In genomic region chr3:195577645-195578177, GRCh38 we compare ENCODE assay signal across 2 cellular contexts.
TF ChIP-seq lines count a peak whose summit lies in the region.

No MANE protein-coding gene starts in this region.

TF ChIP-seq in SK-N-SH, 30 proteins besides CTCF, POLR2A, EP300 and RAD21 (continued from another document):
- TF ChIP-seq ELF1 (IDR thresholded peaks at IDR 0.05), result no peak
- no peak for TF ChIP-seq GATA2 (CRISPR knock-in tag; IDR thresholded peaks at IDR 0.05)
- no peak for TF ChIP-seq NFIC (IDR thresholded peaks at IDR 0.05; ENCODE audit: borderline replicate concordance)
- no peak for TF ChIP-seq NRF1 (IDR thresholded peaks at IDR 0.05; ENCODE audit: low read depth, low read length)
- TF ChIP-seq, protein P1, sequence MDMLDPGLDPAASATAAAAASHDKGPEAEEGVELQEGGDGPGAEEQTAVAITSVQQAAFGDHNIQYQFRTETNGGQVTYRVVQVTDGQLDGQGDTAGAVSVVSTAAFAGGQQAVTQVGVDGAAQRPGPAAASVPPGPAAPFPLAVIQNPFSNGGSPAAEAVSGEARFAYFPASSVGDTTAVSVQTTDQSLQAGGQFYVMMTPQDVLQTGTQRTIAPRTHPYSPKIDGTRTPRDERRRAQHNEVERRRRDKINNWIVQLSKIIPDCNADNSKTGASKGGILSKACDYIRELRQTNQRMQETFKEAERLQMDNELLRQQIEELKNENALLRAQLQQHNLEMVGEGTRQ (IDR thresholded peaks at IDR 0.05; ENCODE audit: borderline replicate concordance, low read depth, low read length), result no peak
- TF ChIP-seq USF1 (IDR thresholded peaks at IDR 0.05; ENCODE audit: borderline replicate concordance, low read depth), result no peak
- TF ChIP-seq IRF3 (IDR thresholded peaks at IDR 0.05; ENCODE audit: low read depth, low read length), result no peak
- TF ChIP-seq, protein P2, sequence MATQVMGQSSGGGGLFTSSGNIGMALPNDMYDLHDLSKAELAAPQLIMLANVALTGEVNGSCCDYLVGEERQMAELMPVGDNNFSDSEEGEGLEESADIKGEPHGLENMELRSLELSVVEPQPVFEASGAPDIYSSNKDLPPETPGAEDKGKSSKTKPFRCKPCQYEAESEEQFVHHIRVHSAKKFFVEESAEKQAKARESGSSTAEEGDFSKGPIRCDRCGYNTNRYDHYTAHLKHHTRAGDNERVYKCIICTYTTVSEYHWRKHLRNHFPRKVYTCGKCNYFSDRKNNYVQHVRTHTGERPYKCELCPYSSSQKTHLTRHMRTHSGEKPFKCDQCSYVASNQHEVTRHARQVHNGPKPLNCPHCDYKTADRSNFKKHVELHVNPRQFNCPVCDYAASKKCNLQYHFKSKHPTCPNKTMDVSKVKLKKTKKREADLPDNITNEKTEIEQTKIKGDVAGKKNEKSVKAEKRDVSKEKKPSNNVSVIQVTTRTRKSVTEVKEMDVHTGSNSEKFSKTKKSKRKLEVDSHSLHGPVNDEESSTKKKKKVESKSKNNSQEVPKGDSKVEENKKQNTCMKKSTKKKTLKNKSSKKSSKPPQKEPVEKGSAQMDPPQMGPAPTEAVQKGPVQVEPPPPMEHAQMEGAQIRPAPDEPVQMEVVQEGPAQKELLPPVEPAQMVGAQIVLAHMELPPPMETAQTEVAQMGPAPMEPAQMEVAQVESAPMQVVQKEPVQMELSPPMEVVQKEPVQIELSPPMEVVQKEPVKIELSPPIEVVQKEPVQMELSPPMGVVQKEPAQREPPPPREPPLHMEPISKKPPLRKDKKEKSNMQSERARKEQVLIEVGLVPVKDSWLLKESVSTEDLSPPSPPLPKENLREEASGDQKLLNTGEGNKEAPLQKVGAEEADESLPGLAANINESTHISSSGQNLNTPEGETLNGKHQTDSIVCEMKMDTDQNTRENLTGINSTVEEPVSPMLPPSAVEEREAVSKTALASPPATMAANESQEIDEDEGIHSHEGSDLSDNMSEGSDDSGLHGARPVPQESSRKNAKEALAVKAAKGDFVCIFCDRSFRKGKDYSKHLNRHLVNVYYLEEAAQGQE (IDR thresholded peaks at IDR 0.05; ENCODE audit: low read depth, low read length), result no peak
- TF ChIP-seq FOXJ3 (CRISPR knock-in tag; IDR thresholded peaks at IDR 0.05), result no peak
- no peak for TF ChIP-seq FOXM1 (IDR thresholded peaks at IDR 0.05; ENCODE audit: low read depth)
- TF ChIP-seq GABPA (IDR thresholded peaks at IDR 0.05; ENCODE audit: low read depth), result no peak
- no peak for TF ChIP-seq TEAD4 (IDR thresholded peaks at IDR 0.05; ENCODE audit: borderline replicate concordance, insufficient read depth)

TF ChIP-seq in SK-N-SH treated with all-trans-retinoic acid at 6 μM for 48 hours, 23 proteins besides CTCF, POLR2A, EP300 and RAD21 (continued from another document):
- no peak for TF ChIP-seq PATZ1 (CRISPR knock-in tag; IDR thresholded peaks at IDR 0.05; ENCODE audit: borderline replicate concordance)
- TF ChIP-seq TOX (CRISPR knock-in tag; IDR thresholded peaks at IDR 0.05; ENCODE audit: borderline replicate concordance), result no peak
- TF ChIP-seq RARB (CRISPR knock-in tag; IDR thresholded peaks at IDR 0.05), result no peak
- no peak for TF ChIP-seq ZFP3 (CRISPR knock-in tag; IDR thresholded peaks at IDR 0.05)
